Comparison of ENCODE assay signal across 8 cellular contexts in genomic region chr12:105107497-105108371, GRCh38. TPM values are rescaled to one million over a fixed set of nuclear protein-coding genes. Genes with fewer than 3 reads are reported as not detected.
DNase-seq lines count a peak whose midpoint lies in the region; ATAC-seq lines count a peak whose summit lies in the region.

Gene WASHC4 (plus strand): TSS chr12:105107731. CDS start chr12:105107801, 70 bp downstream.

- ATAC-seq in GM21529 (IDR thresholded peaks at IDR 0.05; ENCODE audit: unreplicated experiment) = peak; percentile 86

- H3K4me1 Mint-ChIP-seq in IgD-negative memory B cell = peaks cover 17 to 26% (median 24%) of the 10 kb centered on the region in 3 donors

- H3K9me3 Mint-ChIP-seq in IgD-negative memory B cell = no peaks in the 10 kb centered on the region

- peaks cover 13% of the 10 kb centered on the region for H3K27me3 Mint-ChIP-seq in IgD-negative memory B cell

- H3K4me3 Mint-ChIP-seq in IgD-negative memory B cell = peak within 1 kb of the TSS; percentile 94 to 99 (median 98)

- peaks cover 11% of the 10 kb centered on the region for H3K36me3 Mint-ChIP-seq in IgD-negative memory B cell

- DNase-seq in DMS114 treated with DMSO at 0.1 percent for 48 hours (lab: John Stamatoyannopoulos, UW; ENCODE audit: unreplicated experiment) (peak; percentile 84), OCI-M1 (lab: John Stamatoyannopoulos, UW) (peak; percentile 96), activated T-cell treated with anti-CD3 and anti-CD28 coated beads for 24 hours (ENCODE audit: low read depth) (peak; percentile 91), epidermal melanocyte (ENCODE audit: insufficient read length, low spot score) (peak; percentile 91)
- DNase-seq in stimulated activated CD8-positive, alpha-beta memory T cell treated with anti-CD3 and anti-CD28 coated beads, Interleukin-4, amount 100 ng/mL, for 1 hour (ENCODE audit: low read depth in 2 of 2, low spot score in 1 of 2) = peak; percentile 84 to 87

- H3K4me3 ChIP-seq in mononuclear cell (ENCODE audit: low read length) = peak within 1 kb of the TSS; percentile 84

- H3K27ac Mint-ChIP-seq in IgD-negative memory B cell = peak within 1 kb of the TSS; percentile 98 to 99 (median 98)

- peaks cover 20% of the 10 kb centered on the region for H3K27me3 ChIP-seq in mononuclear cell (ENCODE audit: insufficient read depth, low read length)

- peaks cover 18% of the 10 kb centered on the region for H3K4me1 ChIP-seq in mononuclear cell (ENCODE audit: insufficient read depth, low read length)

- no peaks in the 10 kb centered on the region for H3K9me3 ChIP-seq in mononuclear cell (ENCODE audit: low read depth, low read length)

RNA-seq across cellular contexts. Expression of gene WASHC4, which starts in this region (rescaled TPM):
- polyA plus RNA-seq in IgD-negative memory B cell = 91.1 TPM
- 71.0 TPM for total RNA-seq in mononuclear cell

Comparison
In these comparisons a context has a peak if more than half of its experiments do, and no peak if none do; other contexts are left out.
1. Peak in every context shown above with its lines: DNase-seq, ATAC-seq and H3K4me3 ChIP-seq.